In the genomic region with DNA sequence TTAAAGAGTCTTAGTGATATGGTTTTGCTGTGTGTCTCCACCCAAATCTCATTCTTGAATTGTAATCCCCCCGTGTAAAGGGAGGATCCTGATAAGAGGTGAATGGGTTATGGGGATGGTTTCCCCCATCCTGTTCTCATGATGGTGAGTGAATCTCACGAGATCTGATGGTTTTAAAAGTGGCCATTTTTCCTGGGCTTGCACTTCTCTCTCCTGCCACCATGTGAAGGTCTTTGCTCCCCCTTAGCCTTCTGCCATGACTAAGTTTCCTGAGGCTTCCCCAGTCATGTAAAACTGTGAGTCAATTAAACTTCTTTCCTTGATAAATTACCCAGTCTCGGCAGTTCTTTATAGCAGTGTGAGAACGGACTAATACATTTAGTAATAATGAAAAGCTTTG, we compare ENCODE assay signal across 25 cellular contexts. TPM values are rescaled to one million over a fixed set of nuclear protein-coding genes. Genes with fewer than 3 reads are reported as not detected.
A peak's percentile ranks its signal among the peaks of the same experiment; 100 is the strongest.
DNase-seq lines count a peak whose midpoint lies in the region; ATAC-seq, FAIRE-seq and TF ChIP-seq lines count a peak whose summit lies in the region.
"Had no signal": no experiment of that assay in that cellular context is flagged by ENCODE, and none has a peak within 500 bp of the region (broad histone marks: within the 10 kb centered on the region; RNA-seq: fewer than 3 reads in every experiment).

No MANE protein-coding gene starts in this region.

- CTCF ChIA-PET in PC-3 (lab: Charles Lee) (no interaction called here), H1 (lab: Charles Lee; ENCODE audit: partially characterized antibody) (no interaction called here)

- POLR2A ChIA-PET in PC-3 (lab: Charles Lee; ENCODE audit: unreplicated experiment) (no interaction called here), H1 (lab: Charles Lee; ENCODE audit: partially characterized antibody) (no interaction called here)

- H3K27me3 Mint-ChIP-seq in T-helper 1 cell treated with Interleukin-12 subunit alpha and Interleukin-12 subunit beta and Interleukin-4 antibody, amounts not matched to agents 30 μg/mL and 1 μg/mL, for 36 hours (ENCODE audit: low read depth), result no peaks in the 10 kb centered on the region
- no peaks in the 10 kb centered on the region for H3K27me3 Mint-ChIP-seq in naive B cell
- H3K27me3 Mint-ChIP-seq: activated CD4-positive, alpha-beta memory T cell treated with anti-CD3 and anti-CD28 coated beads for 36 hours had no signal

- no peak overlapping the region for H2BK12ac ChIP-seq in H1 (ENCODE audit: low read depth, low read length)

- H3K9me2 ChIP-seq in PC-3 (replicated peaks; ENCODE audit: low read length), result no peaks in the 10 kb centered on the region

- H3K4me1 ChIP-seq in PC-3 (ENCODE audit: insufficient read depth, low read length) (peaks cover 18% of the 10 kb centered on the region), H1 (replicated peaks in 1 of 4; ENCODE audit: control insufficient read depth in 3 of 4, insufficient read depth in 4 of 4, low read length in 3 of 4) (no peaks in the 10 kb centered on the region)
- H3K4me1 ChIP-seq: body of pancreas, HAP-1, SJCRH30, upper lobe of right lung had no signal

- H4K91ac ChIP-seq in H1 (replicated peaks; ENCODE audit: insufficient read length, low read length), result no peak overlapping the region

- peaks cover 22% of the 10 kb centered on the region for H3K4me1 Mint-ChIP-seq in T-helper 1 cell treated with Interleukin-12 subunit alpha and Interleukin-12 subunit beta and Interleukin-4 antibody, amounts not matched to agents 30 μg/mL and 1 μg/mL, for 36 hours (ENCODE audit: low read depth)
- H3K4me1 Mint-ChIP-seq in naive B cell, result no peaks in the 10 kb centered on the region
- H3K4me1 Mint-ChIP-seq: nephron progenitor cell had no signal

- H3K9me3 Mint-ChIP-seq in T-helper 1 cell treated with Interleukin-12 subunit alpha and Interleukin-12 subunit beta and Interleukin-4 antibody, amounts not matched to agents 30 μg/mL and 1 μg/mL, for 36 hours, result no peaks in the 10 kb centered on the region
- H3K9me3 Mint-ChIP-seq in naive B cell, result no peaks in the 10 kb centered on the region
- H3K9me3 Mint-ChIP-seq: activated CD4-positive, alpha-beta memory T cell treated with anti-CD3 and anti-CD28 coated beads for 36 hours; nephron progenitor cell had no signal

- peaks cover 41% of the 10 kb centered on the region for H3K36me3 Mint-ChIP-seq in T-helper 1 cell treated with Interleukin-12 subunit alpha and Interleukin-12 subunit beta and Interleukin-4 antibody, amounts not matched to agents 30 μg/mL and 1 μg/mL, for 36 hours (ENCODE audit: low read depth)
- H3K36me3 Mint-ChIP-seq in naive B cell, result peaks cover 11 to 18% of the 10 kb centered on the region in 2 donors

- ATAC-seq in PC-3 (no peak), naive B cell (ENCODE audit: low read depth in 2 of 2) (no peak), GM19328 (IDR thresholded peaks at IDR 0.05; ENCODE audit: unreplicated experiment) (no peak)
- ATAC-seq: body of pancreas, left lung, Panc1, upper lobe of right lung had no signal

- H3K4me2 ChIP-seq in PC-3 (ENCODE audit: low read length), result no peak overlapping the region
- H3K4me2 ChIP-seq in H1 (ENCODE audit: insufficient read depth in 1 of 2, low read depth in 2 of 2, low read length in 2 of 2), result no peak overlapping the region
- H3K4me2 ChIP-seq: KMS-11 had no signal

- H3K23me2 ChIP-seq in H1 (ENCODE audit: low read depth, low read length), result no peaks in the 10 kb centered on the region

- H2AFZ ChIP-seq in PC-3 (ENCODE audit: low read length), result no peak overlapping the region
- no peak overlapping the region for H2AFZ ChIP-seq in H1 (ENCODE audit: low read length)

- no peak overlapping the region for H3K4me3 ChIP-seq in PC-3 (ENCODE audit: low read length)
- no peak overlapping the region for H3K4me3 ChIP-seq in H1 (ENCODE audit: extremely low read depth in 1 of 4, insufficient read depth in 2 of 4, low read depth in 3 of 4, low read length in 4 of 4)
- H3K4me3 ChIP-seq: body of pancreas, HAP-1, left lung, SJCRH30, upper lobe of right lung had no signal

- H3K9ac ChIP-seq in PC-3 (ENCODE audit: low read length) (no peak overlapping the region), H1 (replicated peaks in 1 of 4; ENCODE audit: extremely low read depth in 1 of 4, low read depth in 3 of 4, low read length in 3 of 4) (no peak overlapping the region)
- H3K9ac ChIP-seq: KMS-11 had no signal

- H3K9me3 ChIP-seq in PC-3 (ENCODE audit: low read length) (no peaks in the 10 kb centered on the region), H1 (ENCODE audit: insufficient read depth in 2 of 2, low read depth in 1 of 2, low read length in 1 of 2) (no peaks in the 10 kb centered on the region)
- H3K9me3 ChIP-seq: body of pancreas, HAP-1, left lung, SJCRH30, upper lobe of right lung had no signal

- no peak overlapping the region for H2BK120ac ChIP-seq in H1 (replicated peaks; ENCODE audit: low read depth, low read length)

- peak overlapping the region; percentile 39 for H3K27ac Mint-ChIP-seq in T-helper 1 cell treated with Interleukin-12 subunit alpha and Interleukin-12 subunit beta and Interleukin-4 antibody, amounts not matched to agents 30 μg/mL and 1 μg/mL, for 36 hours
- peak overlapping the region in 4 of 6 donors; percentile 7 to 64 (median 40) for H3K27ac Mint-ChIP-seq in naive B cell
- H3K27ac Mint-ChIP-seq: activated CD4-positive, alpha-beta memory T cell treated with anti-CD3 and anti-CD28 coated beads for 36 hours; nephron progenitor cell; T-helper 2 cell treated with Interferon-gamma antibody and Interleukin-4, amounts not matched to agents 5 μg/mL and 100 μg/mL, for 36 hours had no signal

- no peak for DNase-seq in T-helper 1 cell
- peak; percentile 14 for DNase-seq in PC-3
- no peak for DNase-seq in H1 (ENCODE audit: low read depth in 1 of 2, low spot score in 2 of 2)
- DNase-seq in naive B cell, result no peak
- no peak for DNase-seq in GM20000 (ENCODE audit: low spot score)
- DNase-seq in activated CD4-positive, alpha-beta T cell treated with anti-CD3 and anti-CD28 coated beads, Interleukin-2, amount 50 U/mL, for 1 hour, result no peak
- DNase-seq: activated CD4-positive, alpha-beta memory T cell treated with anti-CD3 and anti-CD28 coated beads for 36 hours; activated effector memory CD4-positive, alpha-beta T cell treated with anti-CD3 and anti-CD28 coated beads, Interleukin-2, amount 50 U/mL, for 16 hours; body of pancreas; DMS79 treated with DMSO at 0.1 percent for 48 hours; head of caudate nucleus; left lung; NCI-H1105; NCI-H2107; NCI-H446 treated with DMSO at 0.1 percent for 48 hours; nephron progenitor cell; NK-92 treated with Interleukin-12 subunit alpha and Interleukin-12 subunit beta, amount 100 ng/mL, for 24 hours; SJCRH30; upper lobe of right lung had no signal

- peak; percentile 42 for FAIRE-seq in H1 (lab: Jason Lieb, UNC)

- H2BK5ac ChIP-seq in H1 (ENCODE audit: low read depth, low read length), result no peak overlapping the region

- no peak for TF ChIP-seq CTCF in PC-3 (conservative IDR thresholded peaks at IDR 0.05; ENCODE audit: low read depth, low read length)
- peak in 1 of 3 experiments; percentile 27; a peak in 1 of 4 replicates for TF ChIP-seq CTCF in H1 (IDR thresholded peaks at IDR 0.05; ENCODE audit: control extremely low read depth in 1 of 3, insufficient read depth in 1 of 3, low read depth in 1 of 3, low read length in 3 of 3)
- TF ChIP-seq CTCF in GM20000 (IDR thresholded peaks at IDR 0.05; ENCODE audit: extremely low read depth, missing control alignments), result no peak

- H3K27ac ChIP-seq in PC-3 (ENCODE audit: low read length) (no peak overlapping the region), H1 (ENCODE audit: low read depth, low read length) (no peak overlapping the region)
- H3K27ac ChIP-seq: body of pancreas, KMS-11, left lung, SJCRH30, upper lobe of right lung had no signal

- no peak for TF ChIP-seq EP300 in H1 (IDR thresholded peaks at IDR 0.05; ENCODE audit: borderline replicate concordance in 1 of 2, low read depth in 2 of 2, low read length in 2 of 2)

- no peak overlapping the region for H3K4me3 Mint-ChIP-seq in T-helper 1 cell treated with Interleukin-12 subunit alpha and Interleukin-12 subunit beta and Interleukin-4 antibody, amounts not matched to agents 30 μg/mL and 1 μg/mL, for 36 hours
- no peak overlapping the region for H3K4me3 Mint-ChIP-seq in naive B cell
- H3K4me3 Mint-ChIP-seq: activated CD4-positive, alpha-beta memory T cell treated with anti-CD3 and anti-CD28 coated beads for 36 hours; nephron progenitor cell; T-helper 2 cell treated with Interferon-gamma antibody and Interleukin-4, amounts not matched to agents 5 μg/mL and 100 μg/mL, for 36 hours had no signal

- no peak overlapping the region for H2BK20ac ChIP-seq in H1 (ENCODE audit: low read length)

- no TSS peak for BruUV-seq in PC-3 (replicated peaks; lab: Mats Ljungman, UMichigan)

- H3K36me3 ChIP-seq in PC-3 (ENCODE audit: low read depth, low read length) (peaks cover 39% of the 10 kb centered on the region), H1 (ENCODE audit: control insufficient read depth in 2 of 4, insufficient read depth in 4 of 4, low read length in 3 of 4) (no peaks in the 10 kb centered on the region)
- H3K36me3 ChIP-seq: HAP-1 had no signal

- H4K5ac ChIP-seq in H1 (ENCODE audit: insufficient read length, low read depth, low read length), result no peak overlapping the region

- H3K27me3 ChIP-seq in PC-3 (ENCODE audit: low read length), result no peaks in the 10 kb centered on the region
- H3K27me3 ChIP-seq in H1 (replicated peaks in 1 of 4; ENCODE audit: control insufficient read depth in 3 of 4, extremely low read depth in 1 of 4, insufficient read depth in 3 of 4, low read length in 3 of 4), result no peaks in the 10 kb centered on the region
- H3K27me3 ChIP-seq: body of pancreas, left lung, SJCRH30, upper lobe of right lung had no signal

- H3F3A ChIP-seq in PC-3 (ENCODE audit: low read length, unreplicated experiment), result peaks cover 6% of the 10 kb centered on the region

- intact Hi-C loops in PC-3 (cut with micrococcal nuclease), result loop anchor here (10.0 kb wide), 1 partner anchor 289 kb away; no protein-coding TSS in a partner anchor

- H4K8ac ChIP-seq in H1 (ENCODE audit: extremely low read depth, insufficient read depth, low read length), result no peak overlapping the region

- H2AK5ac ChIP-seq in H1 (ENCODE audit: low read depth, low read length), result no peak overlapping the region

- no peak for TF ChIP-seq POLR2A in H1 (IDR thresholded peaks at IDR 0.05; ENCODE audit: control extremely low read depth in 1 of 2, low read depth in 2 of 2, low read length in 2 of 2)

- no peak overlapping the region for H3K56ac ChIP-seq in H1 (replicated peaks; ENCODE audit: insufficient read length, low read depth, low read length)

- H3K18ac ChIP-seq in H1 (ENCODE audit: extremely low read depth, low read length), result no peak overlapping the region

- 69% methylated on average over 4 of the region's 4 CpGs; no CpG with 5 or more reads in 1 of the 2 experiments for WGBS in H1 (ENCODE audit: extremely low coverage in 1 of 2, insufficient coverage in 1 of 2, insufficient read length in 1 of 2, insufficient replicate concordance in 2 of 2, low coverage in 1 of 2, low lambda C conversion rate in 2 of 2, missing lambda C conversion rate in 1 of 2), 2 experiments

- no peaks in the 10 kb centered on the region for H3K79me2 ChIP-seq in PC-3 (ENCODE audit: low read length)
- no peaks in the 10 kb centered on the region for H3K79me2 ChIP-seq in H1 (ENCODE audit: control insufficient read depth in 1 of 2, insufficient read depth in 2 of 2, low read length in 2 of 2)

- TF ChIP-seq RAD21 in H1 (IDR thresholded peaks at IDR 0.05 in 1 of 2, conservative IDR thresholded peaks at IDR 0.05 in 1 of 2; ENCODE audit: low read depth in 2 of 2, low read length in 2 of 2), result peak in 1 of 2 experiments; percentile 9; a peak in 1 of 4 replicates

- H3K4ac ChIP-seq in H1 (replicated peaks; ENCODE audit: insufficient read length, low read depth, low read length), result no peak overlapping the region

- no peak overlapping the region for H3K23ac ChIP-seq in H1 (ENCODE audit: insufficient read length)

- H4K20me1 ChIP-seq in PC-3 (ENCODE audit: low read length) (no peaks in the 10 kb centered on the region), H1 (replicated peaks in 1 of 2; ENCODE audit: control insufficient read depth in 1 of 2, insufficient read depth in 2 of 2, low read length in 2 of 2) (no peaks in the 10 kb centered on the region)

- no peak overlapping the region for H2BK15ac ChIP-seq in H1 (ENCODE audit: low read length)

- no peaks in the 10 kb centered on the region for H3K79me1 ChIP-seq in H1 (ENCODE audit: low read depth, low read length)

- no peak overlapping the region for H3K14ac ChIP-seq in H1 (ENCODE audit: insufficient read length)

RNA-seq across cellular contexts. Expression of gene ANTXR2, which starts 46.9 kb away (rescaled TPM):
- 43.9 and 56.3 TPM in 2 replicates for total RNA-seq in PC-3 (2014; rRNA removed)
- 7.5 and 7.9 TPM in 2 replicates for total RNA-seq in H1 (2021; fragmentation: NEBNext Ultra II Directional; extraction: Animal tissue kit (Norgen Biotek cat#: 25700))
- 0.89 and 1.1 TPM in 2 replicates for polyA plus RNA-seq in H1 (2011; rRNA removed)
- polyA plus RNA-seq in H1 (2011; cell fraction: cytosol; rRNA removed), result 2.2 TPM
- 1.5 TPM for polyA plus RNA-seq in H1 (2011; cell fraction: nucleus; rRNA removed)
- 5.7 to 8.8 TPM (median 6.2 TPM) in 4 replicates for polyA plus RNA-seq in H1 (2012, experiment 1 of 2)
- polyA plus RNA-seq in H1 (2012, experiment 2 of 2), result 0.18 TPM
- polyA plus RNA-seq in H1 (2013, experiment 1 of 2), result 8.0 TPM
- 7.9 TPM for polyA plus RNA-seq in H1 (2013, experiment 2 of 2)
- polyA minus RNA-seq in H1 (2011; rRNA and poly(A)+ RNA removed), result 2.8 and 4.6 TPM in 2 replicates
- 5.1 TPM for polyA minus RNA-seq in H1 (2011; cell fraction: cytosol; rRNA and poly(A)+ RNA removed)
- 7.5 TPM for polyA minus RNA-seq in H1 (2011; cell fraction: nucleus; rRNA and poly(A)+ RNA removed)
- polyA plus RNA-seq in naive B cell (ENCODE audit: low read depth in 6 of 6), result 10 to 100 TPM; 30.6 to 66.9 (median 51.0) TPM
